In genomic region chr4:168421671-168422070, GRCh38 we compare ENCODE assay signal across 10 cellular contexts. TPM values are rescaled to one million over a fixed set of nuclear protein-coding genes. Genes with fewer than 3 reads are reported as not detected.
A peak's percentile ranks its signal among the peaks of the same experiment; 100 is the strongest.
DNase-seq lines count a peak whose midpoint lies in the region; ATAC-seq and TF ChIP-seq lines count a peak whose summit lies in the region.
"Had no signal": no experiment of that assay in that cellular context is flagged by ENCODE, and none has a peak within 500 bp of the region (broad histone marks: within the 10 kb centered on the region; RNA-seq: fewer than 3 reads in every experiment).

No MANE protein-coding gene starts in this region.

- H3K36me3 Mint-ChIP-seq in activated T-helper 17 cell treated with anti-CD3 and anti-CD28 coated beads, Interleukin-2, amount 50 U/mL, for 72 hours (ENCODE audit: low read depth) = peaks cover 94% of the 10 kb centered on the region
- no peaks in the 10 kb centered on the region for H3K36me3 Mint-ChIP-seq in glutamatergic neuron (ENCODE audit: unreplicated experiment)

- H3K27ac Mint-ChIP-seq in activated T-helper 17 cell treated with anti-CD3 and anti-CD28 coated beads, Interleukin-2, amount 50 U/mL, for 72 hours = peak overlapping the region; percentile 41
- H3K27ac Mint-ChIP-seq in glutamatergic neuron (ENCODE audit: unreplicated experiment) = no peak overlapping the region

- ATAC-seq in HG02610 (IDR thresholded peaks at IDR 0.05; ENCODE audit: unreplicated experiment) = peak; percentile 50
- peak; percentile 42 for ATAC-seq in activated T-helper 17 cell treated with anti-CD3 and anti-CD28 coated beads, Interleukin-2, amount 50 U/mL, for 72 hours (replicated peaks)

- H3K4me1 Mint-ChIP-seq in activated T-helper 17 cell treated with anti-CD3 and anti-CD28 coated beads, Interleukin-2, amount 50 U/mL, for 72 hours = peaks cover 5% of the 10 kb centered on the region
- H3K4me1 Mint-ChIP-seq in glutamatergic neuron (ENCODE audit: low read depth, unreplicated experiment) = no peaks in the 10 kb centered on the region

- H3K4me3 Mint-ChIP-seq in activated T-helper 17 cell treated with anti-CD3 and anti-CD28 coated beads, Interleukin-2, amount 50 U/mL, for 72 hours = peak overlapping the region; percentile 15
- H3K4me3 Mint-ChIP-seq in glutamatergic neuron (ENCODE audit: unreplicated experiment) = no peak overlapping the region

- no peak for TF ChIP-seq CTCF in glutamatergic neuron (IDR thresholded peaks at IDR 0.05; ENCODE audit: partially characterized antibody, unreplicated experiment)

- DNase-seq in Daoy (ENCODE audit: low read depth) = peak; percentile 54
- DNase-seq in iris pigment epithelial cell (ENCODE audit: low read depth) = peak; percentile 71
- DNase-seq in DMS79 (lab: John Stamatoyannopoulos, UW) = no peak
- DNase-seq in glutamatergic neuron = no peak
- DNase-seq in NCI-H526 (lab: John Stamatoyannopoulos, UW) = no peak
- DNase-seq in SKM-1 (lab: John Stamatoyannopoulos, UW; ENCODE audit: unreplicated experiment) = no peak
- DNase-seq: naive B cell had no signal

- H3K27me3 Mint-ChIP-seq in activated T-helper 17 cell treated with anti-CD3 and anti-CD28 coated beads, Interleukin-2, amount 50 U/mL, for 72 hours = no peaks in the 10 kb centered on the region
- peaks cover 2% of the 10 kb centered on the region for H3K27me3 Mint-ChIP-seq in glutamatergic neuron (ENCODE audit: unreplicated experiment)
- H3K27me3 Mint-ChIP-seq: naive B cell had no signal

- no peaks in the 10 kb centered on the region for H3K9me3 Mint-ChIP-seq in activated T-helper 17 cell treated with anti-CD3 and anti-CD28 coated beads, Interleukin-2, amount 50 U/mL, for 72 hours
- no peaks in the 10 kb centered on the region for H3K9me3 Mint-ChIP-seq in glutamatergic neuron (ENCODE audit: unreplicated experiment)
- H3K9me3 Mint-ChIP-seq: naive B cell had no signal

RNA-seq across cellular contexts. Expression of gene DDX60L, which starts 58.6 kb away (rescaled TPM):
- total RNA-seq in Daoy (2014; rRNA removed; shearing (Covaris generic)) = 5.2 and 19.3 TPM in 2 replicates
- 1 to 10 TPM; 4.4 to 8.2 TPM for total RNA-seq in activated T-helper 17 cell treated with anti-CD3 and anti-CD28 coated beads, Interleukin-2, amount 50 U/mL, for 72 hours
- not detected for total RNA-seq in glutamatergic neuron (ENCODE audit: unreplicated experiment)
- total RNA-seq: G401 had no signal

Comparison
In these comparisons a context has a peak if more than half of its experiments do, and no peak if none do; other contexts are left out.
1. DNase-seq: peak in Daoy (single experiment) and iris pigment epithelial cell (single experiment); none in DMS79 (single experiment), glutamatergic neuron (single experiment), NCI-H526 (0 of 2) and SKM-1 (single experiment).